Comparison of ENCODE assay signal across 11 cellular contexts in genomic region chr11:132177106-132177505, GRCh38.
DNase-seq lines count a peak whose midpoint lies in the region; ATAC-seq and TF ChIP-seq lines count a peak whose summit lies in the region.
"Had no signal": no experiment of that assay in that cellular context is flagged by ENCODE, and none has a peak within 500 bp of the region (broad histone marks: within the 10 kb centered on the region; RNA-seq: fewer than 3 reads in every experiment).

No MANE protein-coding gene starts in this region.

- TF ChIP-seq CTCF in hepatocyte (IDR thresholded peaks at IDR 0.05; ENCODE audit: poor library complexity) (no peak), tibial artery (IDR thresholded peaks at IDR 0.05) (no peak)

- intact Hi-C loops in tibial artery (cut with DNase I; ENCODE audit: low total_unique reads): no loop called here

- no peak overlapping the region for H3K4me3 ChIP-seq in Jurkat, Clone E6-1 (ENCODE audit: low read length)
- H3K4me3 ChIP-seq in adipocyte (ENCODE audit: low read length) (no peak overlapping the region), hepatocyte (no peak overlapping the region), tibial artery (no peak overlapping the region)

- H3K36me3 ChIP-seq in adipocyte (ENCODE audit: control insufficient read depth, insufficient read depth, low read length, severe bottlenecking) (no peaks in the 10 kb centered on the region), hepatocyte (replicated peaks; ENCODE audit: insufficient read depth, low read depth) (no peaks in the 10 kb centered on the region), tibial artery (no peaks in the 10 kb centered on the region)

- no peaks in the 10 kb centered on the region for H3K27me3 Mint-ChIP-seq in activated naive CD8-positive, alpha-beta T cell treated with anti-CD3 and anti-CD28 coated beads for 36 hours
- H3K27me3 Mint-ChIP-seq: stimulated activated memory B cell treated with anti-CD40 and anti-IgM and Interleukin-4, amounts not matched to agents 10 μg/mL and 1 μg/mL and 100 μg/mL, for 72 hours had no signal

- H3K9me2 ChIP-seq in hepatocyte (replicated peaks; ENCODE audit: insufficient read depth): no peaks in the 10 kb centered on the region

- no peak overlapping the region for H3K4me2 ChIP-seq in hepatocyte

- H3K27ac ChIP-seq in hepatocyte (no peak overlapping the region), tibial artery (no peak overlapping the region)

- H3K4me1 Mint-ChIP-seq in activated naive CD8-positive, alpha-beta T cell treated with anti-CD3 and anti-CD28 coated beads for 36 hours: no peaks in the 10 kb centered on the region
- H3K4me1 Mint-ChIP-seq: stimulated activated memory B cell treated with anti-CD40 and anti-IgM and Interleukin-4, amounts not matched to agents 10 μg/mL and 1 μg/mL and 100 μg/mL, for 72 hours had no signal

- 19% methylated on average over 1 of the region's 1 CpG for WGBS in hepatocyte (ENCODE audit: low lambda C conversion rate, missing lambda C conversion rate)

- H3K27me3 ChIP-seq in adipocyte (replicated peaks; ENCODE audit: control insufficient read depth, insufficient read depth, low read length) (no peaks in the 10 kb centered on the region), hepatocyte (no peaks in the 10 kb centered on the region), tibial artery (no peaks in the 10 kb centered on the region)

- no peaks in the 10 kb centered on the region for H3K79me2 ChIP-seq in hepatocyte

- no peak overlapping the region for H2AFZ ChIP-seq in hepatocyte

- H3K4me3 Mint-ChIP-seq in activated naive CD8-positive, alpha-beta T cell treated with anti-CD3 and anti-CD28 coated beads for 36 hours: no peak overlapping the region
- H3K4me3 Mint-ChIP-seq: stimulated activated memory B cell treated with anti-CD40 and anti-IgM and Interleukin-4, amounts not matched to agents 10 μg/mL and 1 μg/mL and 100 μg/mL, for 72 hours had no signal

- no peaks in the 10 kb centered on the region for H3K36me3 Mint-ChIP-seq in activated naive CD8-positive, alpha-beta T cell treated with anti-CD3 and anti-CD28 coated beads for 36 hours
- H3K36me3 Mint-ChIP-seq: stimulated activated memory B cell treated with anti-CD40 and anti-IgM and Interleukin-4, amounts not matched to agents 10 μg/mL and 1 μg/mL and 100 μg/mL, for 72 hours had no signal

- H3K9me3 ChIP-seq in adipocyte (ENCODE audit: control insufficient read depth, low read length) (no peaks in the 10 kb centered on the region), hepatocyte (ENCODE audit: low read depth) (no peaks in the 10 kb centered on the region), tibial artery (no peaks in the 10 kb centered on the region)

- no peak overlapping the region for H3K27ac Mint-ChIP-seq in activated naive CD8-positive, alpha-beta T cell treated with anti-CD3 and anti-CD28 coated beads for 36 hours
- H3K27ac Mint-ChIP-seq: stimulated activated memory B cell treated with anti-CD40 and anti-IgM and Interleukin-4, amounts not matched to agents 10 μg/mL and 1 μg/mL and 100 μg/mL, for 72 hours had no signal

- H3K4me1 ChIP-seq in adipocyte (ENCODE audit: control insufficient read depth, insufficient read depth, low read length): no peaks in the 10 kb centered on the region
- no peaks in the 10 kb centered on the region for H3K4me1 ChIP-seq in hepatocyte (ENCODE audit: insufficient read depth)
- H3K4me1 ChIP-seq in tibial artery: no peaks in the 10 kb centered on the region

- H4K20me1 ChIP-seq in hepatocyte (ENCODE audit: insufficient read depth, poor library complexity, severe bottlenecking): no peaks in the 10 kb centered on the region

- ATAC-seq in HG03469 (IDR thresholded peaks at IDR 0.05; ENCODE audit: unreplicated experiment): no peak
- ATAC-seq: stimulated activated memory B cell treated with anti-CD40 and anti-IgM and Interleukin-4, amounts not matched to agents 10 μg/mL and 1 μg/mL and 100 μg/mL, for 72 hours had no signal

- no peak overlapping the region for H3K9ac ChIP-seq in adipocyte (ENCODE audit: low read length)

- DNase-seq in A172 (ENCODE audit: low spot score): peak; percentile 33
- DNase-seq in Jurkat, Clone E6-1 (ENCODE audit: low read depth, low spot score): peak; percentile 47
- DNase-seq in adipocyte (ENCODE audit: low read depth): peak; percentile 66
- DNase-seq in hepatocyte (ENCODE audit: low spot score): peak; percentile 62
- DNase-seq in NCI-H1048 (lab: John Stamatoyannopoulos, UW): no peak
- DNase-seq in tibial artery: no peak
- DNase-seq in activated naive CD8-positive, alpha-beta T cell treated with anti-CD3 and anti-CD28 coated beads for 36 hours: no peak
- DNase-seq: NCI-H1694 treated with DMSO at 0.1 percent for 48 hours, SIG-M5 had no signal

- H3K9me3 Mint-ChIP-seq in activated naive CD8-positive, alpha-beta T cell treated with anti-CD3 and anti-CD28 coated beads for 36 hours: peaks cover 6% of the 10 kb centered on the region

Comparison
In these comparisons a context has a peak if more than half of its experiments do, and no peak if none do; other contexts are left out.
1. DNase-seq: peak in A172 (single experiment), Jurkat, Clone E6-1 (single experiment), adipocyte (single experiment) and hepatocyte (single experiment); none in NCI-H1048 (single experiment), tibial artery (0 of 2) and activated naive CD8-positive, alpha-beta T cell treated with anti-CD3 and anti-CD28 coated beads for 36 hours (single experiment).